ENCODE assay signal across 11 cellular contexts in the genomic region with DNA sequence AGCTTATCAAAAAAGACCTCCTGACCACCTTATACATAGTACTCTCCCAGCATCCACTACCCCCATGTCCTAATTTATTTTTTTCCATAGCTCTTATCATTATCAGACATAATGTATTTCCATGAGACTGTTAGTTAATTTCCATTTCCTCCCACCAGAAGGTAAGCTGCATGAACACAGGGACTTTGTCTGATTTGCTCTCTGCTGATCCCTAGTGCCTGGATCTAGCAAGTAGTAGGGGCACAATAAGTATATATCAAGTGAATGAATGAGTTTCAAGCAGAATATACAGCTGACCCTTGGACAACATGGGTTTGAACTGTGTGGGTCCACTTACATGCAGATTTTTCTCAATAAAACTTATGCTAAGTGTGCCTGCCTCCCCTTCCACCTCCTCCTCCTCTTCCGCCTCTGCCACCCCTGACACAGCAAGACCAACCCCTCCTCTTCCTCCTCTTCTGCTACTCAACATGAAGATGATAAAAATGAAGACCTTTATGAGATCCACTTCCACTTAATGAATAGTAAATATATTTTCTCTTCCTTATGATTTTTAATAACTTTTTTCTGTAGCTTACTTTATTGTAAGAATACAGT. TPM values are rescaled to one million over a fixed set of nuclear protein-coding genes. Genes with fewer than 3 reads are reported as not detected.
A peak's percentile ranks its signal among the peaks of the same experiment; 100 is the strongest.
DNase-seq lines count a peak whose midpoint lies in the region; ATAC-seq and TF ChIP-seq lines count a peak whose summit lies in the region.
"Had no signal": no experiment of that assay in that cellular context is flagged by ENCODE, and none has a peak within 500 bp of the region (broad histone marks: within the 10 kb centered on the region; RNA-seq: fewer than 3 reads in every experiment).

No MANE protein-coding gene starts in this region.

- DNase-seq in LNCaP clone FGC (ENCODE audit: low read depth), result no peak
- DNase-seq in astrocyte of the cerebellum (ENCODE audit: low read depth), result no peak
- DNase-seq in left ventricle myocardium inferior, result no peak
- no peak for DNase-seq in thoracic aorta (ENCODE audit: low spot score)
- no peak for DNase-seq in aorta
- DNase-seq in NCI-H1436 treated with DMSO at 0.1 percent for 48 hours (lab: John Stamatoyannopoulos, UW), result no peak
- DNase-seq: erythroblast, NCI-H2029 treated with DMSO at 0.1 percent for 48 hours had no signal

- H3K27ac ChIP-seq in left ventricle myocardium inferior (replicated peaks), result no peak overlapping the region
- no peak overlapping the region for H3K27ac ChIP-seq in thoracic aorta
- no peak overlapping the region for H3K27ac ChIP-seq in aorta (ENCODE audit: low read depth in 1 of 2, low read length in 2 of 2)

- peaks cover 6% of the 10 kb centered on the region for H3K4me1 ChIP-seq in left ventricle myocardium inferior
- H3K4me1 ChIP-seq in thoracic aorta (ENCODE audit: control insufficient read depth in 1 of 2, low read depth in 2 of 2), result no peaks in the 10 kb centered on the region
- H3K4me1 ChIP-seq in aorta (ENCODE audit: control insufficient read depth in 1 of 2, insufficient read depth in 2 of 2, low read length in 2 of 2), result no peaks in the 10 kb centered on the region

- no peaks in the 10 kb centered on the region for H3K36me3 ChIP-seq in left ventricle myocardium inferior
- H3K36me3 ChIP-seq in thoracic aorta, result no peaks in the 10 kb centered on the region
- no peaks in the 10 kb centered on the region for H3K36me3 ChIP-seq in aorta (ENCODE audit: control insufficient read depth in 1 of 2, insufficient read depth in 2 of 2, low read length in 1 of 2)

- intact Hi-C loops in left ventricle myocardium inferior (cut with micrococcal nuclease) (loop anchor here (10.0 kb wide), 1 partner anchor 201 kb away; no protein-coding TSS in a partner anchor), aorta (cut with DNase I) (no loop called here)

- TF ChIP-seq CTCF in LNCaP clone FGC (IDR thresholded peaks at IDR 0.05; ENCODE audit: control insufficient read depth, extremely low read depth, insufficient read depth) (peak; percentile 19; the same call in 1 of the 2 replicates), astrocyte of the cerebellum (IDR thresholded peaks at IDR 0.05; ENCODE audit: low read depth, low read length, missing control alignments) (peak; percentile 33), left ventricle myocardium inferior (IDR thresholded peaks at IDR 0.05; ENCODE audit: borderline replicate concordance) (peak; percentile 62), thoracic aorta (IDR thresholded peaks at IDR 0.05) (peak; percentile 9)

- H3K9me3 ChIP-seq in left ventricle myocardium inferior (replicated peaks) (no peaks in the 10 kb centered on the region), thoracic aorta (no peaks in the 10 kb centered on the region), aorta (ENCODE audit: control insufficient read depth, low read length) (no peaks in the 10 kb centered on the region)

- no peak overlapping the region for H3K4me3 ChIP-seq in LNCaP clone FGC (ENCODE audit: low read depth, low read length)
- H3K4me3 ChIP-seq in astrocyte of the cerebellum (ENCODE audit: low read depth, low read length), result no peak overlapping the region
- H3K4me3 ChIP-seq in left ventricle myocardium inferior, result no peak overlapping the region
- no peak overlapping the region for H3K4me3 ChIP-seq in thoracic aorta
- H3K4me3 ChIP-seq in aorta (ENCODE audit: low read length in 2 of 2), result no peak overlapping the region

- WGBS in aorta, 2 donors, result 93 to 96% methylated on average over 1 of the region's 1 CpG

- ATAC-seq in thoracic aorta (ENCODE audit: insufficient number of reproducible peaks, low FRiP score, low read depth), result no peak
- ATAC-seq in aorta (ENCODE audit: low FRiP score), result no peak
- ATAC-seq in HG02610 (IDR thresholded peaks at IDR 0.05; ENCODE audit: unreplicated experiment), result no peak

- in situ Hi-C loops in astrocyte of the cerebellum (cut with HindIII; ENCODE audit: low sequenced_read_pairs), result no loop called here

- H3K27me3 ChIP-seq in left ventricle myocardium inferior (ENCODE audit: low read depth) (no peaks in the 10 kb centered on the region), thoracic aorta (replicated peaks; ENCODE audit: insufficient read depth) (no peaks in the 10 kb centered on the region), aorta (ENCODE audit: control insufficient read depth in 1 of 2, insufficient read depth in 2 of 2, low read length in 1 of 2) (no peaks in the 10 kb centered on the region)

RNA-seq across cellular contexts. Expression of a gene that starts 53.8 kb away (rescaled TPM):
- total RNA-seq in left ventricle myocardium inferior, result not detected
- total RNA-seq in thoracic aorta, result not detected
- total RNA-seq in aorta, result not detected
- polyA plus RNA-seq in aorta, result not detected
- total RNA-seq: lower leg skin, urinary bladder had no signal
- polyA plus RNA-seq: urinary bladder had no signal

Comparison
In these comparisons a context has a peak if more than half of its experiments do, and no peak if none do; other contexts are left out.
1. CTCF ChIP-seq: peak in every context shown above with its lines; median percentile 62 in left ventricle myocardium inferior; 33 in astrocyte of the cerebellum; 19 in LNCaP clone FGC; 9 in thoracic aorta.